Comparison of ENCODE assay signal across 20 cellular contexts in genomic region chr7:75971309-75971960, GRCh38. TPM values are rescaled to one million over a fixed set of nuclear protein-coding genes. Genes with fewer than 3 reads are reported as not detected.
DNase-seq lines count a peak whose midpoint lies in the region; ATAC-seq, FAIRE-seq and TF ChIP-seq lines count a peak whose summit lies in the region.
"Had no signal": no experiment of that assay in that cellular context is flagged by ENCODE, and none has a peak within 500 bp of the region (broad histone marks: within the 10 kb centered on the region; RNA-seq: fewer than 3 reads in every experiment).

No MANE protein-coding gene starts in this region.

- H3K36me3 ChIP-seq in liver (ENCODE audit: control insufficient read depth in 4 of 4, insufficient read depth in 3 of 4, low read depth in 1 of 4, low read length in 3 of 4): peaks cover 19 to 51% (median 30%) of the 10 kb centered on the region in 4 donors
- H3K36me3 ChIP-seq in stomach: peaks cover 9 to 58% (median 36%) of the 10 kb centered on the region in 4 donors

- H3K9ac ChIP-seq in liver (ENCODE audit: low read depth in 1 of 2, low read length in 2 of 2): no peak overlapping the region

- no peak overlapping the region for H3K4me3 Mint-ChIP-seq in activated T-helper 17 cell treated with anti-CD3 and anti-CD28 coated beads, Interleukin-2, amount 50 U/mL, for 72 hours
- H3K4me3 Mint-ChIP-seq: activated CD4-positive, alpha-beta memory T cell treated with anti-CD3 and anti-CD28 coated beads, Interleukin-2, amount 10 ng/mL, durations not matched to agents 7 days and 5 days; activated naive CD8-positive, alpha-beta T cell treated with anti-CD3 and anti-CD28 coated beads, Interleukin-2, amount 10 ng/mL, durations not matched to agents 7 days and 5 days; activated T-helper 1 cell treated with anti-CD3 and anti-CD28 coated beads, Interleukin-12 subunit alpha, Interleukin-12 subunit beta, Interleukin-2, Interleukin-4 antibody, amounts not matched to agents 30 ng/mL and 10 ng/mL and 1 ng/mL, durations not matched to agents 14 hours and 24 hours and 36 hours; B cell had no signal

- TF ChIP-seq CTCF in liver (IDR thresholded peaks at IDR 0.05; ENCODE audit: low read depth, low read length, missing input control) (peak; percentile 6), stomach (IDR thresholded peaks at IDR 0.05) (no peak)

- H3K4me3 ChIP-seq in liver (ENCODE audit: low read depth in 1 of 3, low read length in 3 of 3) (no peak overlapping the region), stomach (no peak overlapping the region)
- H3K4me3 ChIP-seq: testis had no signal

- no peak for ATAC-seq in activated T-helper 17 cell treated with anti-CD3 and anti-CD28 coated beads, Interleukin-2, amount 50 U/mL, for 72 hours (replicated peaks)

- H3K9me3 Mint-ChIP-seq in activated T-helper 17 cell treated with anti-CD3 and anti-CD28 coated beads, Interleukin-2, amount 50 U/mL, for 72 hours: no peaks in the 10 kb centered on the region
- H3K9me3 Mint-ChIP-seq: activated CD4-positive, alpha-beta memory T cell treated with anti-CD3 and anti-CD28 coated beads, Interleukin-2, amount 10 ng/mL, durations not matched to agents 7 days and 5 days; activated naive CD8-positive, alpha-beta T cell treated with anti-CD3 and anti-CD28 coated beads, Interleukin-2, amount 10 ng/mL, durations not matched to agents 7 days and 5 days; activated T-helper 1 cell treated with anti-CD3 and anti-CD28 coated beads, Interleukin-12 subunit alpha, Interleukin-12 subunit beta, Interleukin-2, Interleukin-4 antibody, amounts not matched to agents 30 ng/mL and 10 ng/mL and 1 ng/mL, durations not matched to agents 14 hours and 24 hours and 36 hours had no signal

- no peaks in the 10 kb centered on the region for H3K9me3 ChIP-seq in liver (ENCODE audit: control insufficient read depth in 4 of 4, low read length in 3 of 4)
- no peaks in the 10 kb centered on the region for H3K9me3 ChIP-seq in stomach
- H3K9me3 ChIP-seq: testis had no signal

- intact Hi-C loops in stomach (cut with DNase I; ENCODE audit: low total_unique reads): no loop called here

- DNase-seq in GM12892 (ENCODE audit: insufficient read length) (peak; percentile 23), stomach (no peak), hypothalamus (lab: John Stamatoyannopoulos, UW) (no peak), COR-L47 (lab: John Stamatoyannopoulos, UW) (no peak), NCI-H146 treated with DMSO at 0.1 percent for 48 hours (lab: John Stamatoyannopoulos, UW; ENCODE audit: unreplicated experiment) (no peak)
- DNase-seq: activated CD4-positive, alpha-beta memory T cell treated with anti-CD3 and anti-CD28 coated beads, Interleukin-2, amount 10 ng/mL, durations not matched to agents 7 days and 5 days; activated naive CD8-positive, alpha-beta T cell treated with anti-CD3 and anti-CD28 coated beads, Interleukin-2, amount 10 ng/mL, durations not matched to agents 7 days and 5 days; HCEC 1CT; islet precursor cell; NCI-H1436 treated with DMSO at 0.1 percent for 48 hours; occipital lobe; SHP77 treated with DMSO at 0.1 percent for 48 hours; stimulated activated CD4-positive, alpha-beta T cell treated with anti-CD3 and anti-CD28 coated beads, Interleukin-2, amount 100 ng/mL, for 48 hours; T-helper 1 cell; testis had no signal

- no peak for TF ChIP-seq EP300 in stomach (IDR thresholded peaks at IDR 0.05)

- H3K27ac ChIP-seq in liver (ENCODE audit: low read depth in 1 of 2, low read length in 2 of 2) (peak overlapping the region; percentile 28 to 67), stomach (peak overlapping the region in 4 of 5 donors; percentile 18 to 67 (median 56))
- H3K27ac ChIP-seq: testis had no signal

- H3K27me3 ChIP-seq in liver (ENCODE audit: control insufficient read depth in 4 of 4, insufficient read depth in 4 of 4, low read length in 3 of 4) (no peaks in the 10 kb centered on the region), stomach (no peaks in the 10 kb centered on the region)
- H3K27me3 ChIP-seq: testis had no signal

- H3K27me3 Mint-ChIP-seq in activated T-helper 17 cell treated with anti-CD3 and anti-CD28 coated beads, Interleukin-2, amount 50 U/mL, for 72 hours: no peaks in the 10 kb centered on the region
- H3K27me3 Mint-ChIP-seq: activated CD4-positive, alpha-beta memory T cell treated with anti-CD3 and anti-CD28 coated beads, Interleukin-2, amount 10 ng/mL, durations not matched to agents 7 days and 5 days; activated naive CD8-positive, alpha-beta T cell treated with anti-CD3 and anti-CD28 coated beads, Interleukin-2, amount 10 ng/mL, durations not matched to agents 7 days and 5 days; B cell had no signal

- FAIRE-seq in GM12892 (lab: Jason Lieb, UNC): no peak
- FAIRE-seq: GM18507 had no signal

- peaks cover 28% of the 10 kb centered on the region for H3K36me3 Mint-ChIP-seq in activated T-helper 17 cell treated with anti-CD3 and anti-CD28 coated beads, Interleukin-2, amount 50 U/mL, for 72 hours (ENCODE audit: low read depth)

- H3K4me1 Mint-ChIP-seq in activated T-helper 17 cell treated with anti-CD3 and anti-CD28 coated beads, Interleukin-2, amount 50 U/mL, for 72 hours: peaks cover 4% of the 10 kb centered on the region
- H3K4me1 Mint-ChIP-seq: B cell had no signal

- 59% methylated on average over 14 of the region's 14 CpGs for WGBS in liver
- 77 to 84% (median 82%) methylated on average over 14 of the region's 14 CpGs for WGBS in stomach, 5 donors

- TF ChIP-seq POLR2A in GM12892 (IDR thresholded peaks at IDR 0.05; ENCODE audit: low read depth, low read length): no peak
- TF ChIP-seq POLR2A in stomach (IDR thresholded peaks at IDR 0.05): no peak

- H3K27ac Mint-ChIP-seq in activated T-helper 17 cell treated with anti-CD3 and anti-CD28 coated beads, Interleukin-2, amount 50 U/mL, for 72 hours: peak overlapping the region; percentile 59
- H3K27ac Mint-ChIP-seq: activated CD4-positive, alpha-beta memory T cell treated with anti-CD3 and anti-CD28 coated beads, Interleukin-2, amount 10 ng/mL, durations not matched to agents 7 days and 5 days; activated naive CD8-positive, alpha-beta T cell treated with anti-CD3 and anti-CD28 coated beads, Interleukin-2, amount 10 ng/mL, durations not matched to agents 7 days and 5 days; activated T-helper 1 cell treated with anti-CD3 and anti-CD28 coated beads, Interleukin-12 subunit alpha, Interleukin-12 subunit beta, Interleukin-2, Interleukin-4 antibody, amounts not matched to agents 30 ng/mL and 10 ng/mL and 1 ng/mL, durations not matched to agents 14 hours and 24 hours and 36 hours had no signal

- TF ChIP-seq RAD21 in liver (IDR thresholded peaks at IDR 0.05): peak; percentile 24 to 48

- H3K4me1 ChIP-seq in liver (ENCODE audit: control insufficient read depth in 4 of 4, insufficient read depth in 4 of 4, low read length in 3 of 4): peaks cover 16 to 51% (median 43%) of the 10 kb centered on the region in 4 donors
- H3K4me1 ChIP-seq in stomach: peaks cover 29 to 52% (median 44%) of the 10 kb centered on the region in 4 donors

TF ChIP-seq in liver, 16 proteins besides CTCF, POLR2A, EP300 and RAD21:
- no peak for TF ChIP-seq REST (IDR thresholded peaks at IDR 0.05)
- peak in 1 of 2 donors; percentile 68 for TF ChIP-seq JUND (IDR thresholded peaks at IDR 0.05)
- peak; percentile 78 to 88 for TF ChIP-seq RXRA (IDR thresholded peaks at IDR 0.05)
- no peak for TF ChIP-seq FOXA2 (IDR thresholded peaks at IDR 0.05)
- TF ChIP-seq SP1 (IDR thresholded peaks at IDR 0.05): peak; percentile 77
- no peak for TF ChIP-seq YY1 (IDR thresholded peaks at IDR 0.05)
- TF ChIP-seq HNF4A (conservative IDR thresholded peaks at IDR 0.05): peak; percentile 87 to 93
- no peak for TF ChIP-seq ATF3 (IDR thresholded peaks at IDR 0.05)
- peak; percentile 56 to 67 for TF ChIP-seq EGR1 (IDR thresholded peaks at IDR 0.05; ENCODE audit: low read depth in 2 of 2)
- TF ChIP-seq HNF4G (IDR thresholded peaks at IDR 0.05): peak; percentile 61

RNA-seq across cellular contexts. Expression of gene TMEM120A, which starts 23.0 kb away (rescaled TPM):
- polyA plus RNA-seq in GM12892 (2012; ENCODE audit: missing spikeins): 21.2 TPM
- total RNA-seq in activated T-helper 17 cell treated with anti-CD3 and anti-CD28 coated beads, Interleukin-2, amount 50 U/mL, for 72 hours: 10 to 100 TPM; 30.5 to 51.7 TPM
- total RNA-seq in liver (10 to 100 TPM; 18.7 to 29.5 TPM), stomach (10 to 100 TPM in 4 of 5 donors, 1 to 10 TPM in 1; 4.1 to 75.3 (median 24.2) TPM)
- polyA plus RNA-seq in liver (10 to 100 TPM; 34.8 to 73.9 TPM), stomach (10 to 100 TPM; 53.6 to 78.6 (median 68.3) TPM)

RNA-seq across cellular contexts. Expression of gene POR, which starts 56.5 kb away (rescaled TPM):
- 24.5 TPM for polyA plus RNA-seq in GM12892 (2012; ENCODE audit: missing spikeins)
- total RNA-seq in activated T-helper 17 cell treated with anti-CD3 and anti-CD28 coated beads, Interleukin-2, amount 50 U/mL, for 72 hours: 10 to 100 TPM; 24.4 to 53.7 TPM
- total RNA-seq in liver (100 to 1,000 TPM; 116 to 571 TPM), stomach (100 to 1,000 TPM in 1 of 5 donors, 10 to 100 TPM in 4; 36.2 to 304 (median 78.0) TPM)
- polyA plus RNA-seq in liver (100 to 1,000 TPM; 377 to 973 TPM), stomach (10 to 100 TPM; 30.4 to 88.6 (median 42.0) TPM)
